ENCODE assay signal across 28 cellular contexts in the genomic region with DNA sequence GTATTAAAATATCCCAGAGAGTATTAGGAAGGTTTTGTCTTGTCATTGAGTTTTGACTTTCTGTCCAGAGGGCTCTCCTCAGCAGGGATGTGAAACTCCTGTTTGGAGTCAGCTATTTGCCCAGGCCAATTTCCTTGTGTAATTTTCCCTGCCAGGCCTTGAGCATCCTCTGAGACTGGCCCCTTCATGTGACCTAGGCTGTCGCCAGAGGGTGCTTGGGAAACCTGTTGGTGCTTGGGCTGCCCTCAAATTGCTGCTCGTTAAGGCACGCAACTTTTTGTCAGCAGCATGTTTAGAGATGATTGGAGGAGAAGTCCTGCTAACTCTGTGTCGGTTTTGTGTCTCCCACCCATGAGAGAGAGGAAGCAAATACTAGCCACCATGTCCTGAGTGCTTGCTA. TPM values are rescaled to one million over a fixed set of nuclear protein-coding genes. Genes with fewer than 3 reads are reported as not detected.
A peak's percentile ranks its signal among the peaks of the same experiment; 100 is the strongest.
DNase-seq lines count a peak whose midpoint lies in the region; ATAC-seq and TF ChIP-seq lines count a peak whose summit lies in the region.
"Had no signal": no experiment of that assay in that cellular context is flagged by ENCODE, and none has a peak within 500 bp of the region (broad histone marks: within the 10 kb centered on the region; RNA-seq: fewer than 3 reads in every experiment).

No MANE protein-coding gene starts in this region.

- peak overlapping the region; percentile 81 for H3K27ac ChIP-seq in BLaER1
- H3K27ac ChIP-seq: adrenal gland, foreskin keratinocyte, left lung, testis, uterus had no signal

- H3K4me3 Mint-ChIP-seq in glutamatergic neuron (ENCODE audit: unreplicated experiment): peak overlapping the region; percentile 52
- H3K4me3 Mint-ChIP-seq in activated CD8-positive, alpha-beta memory T cell treated with anti-CD3 and anti-CD28 coated beads, Interleukin-2, amount 10 ng/mL, durations not matched to agents 7 days and 5 days: no peak overlapping the region
- H3K4me3 Mint-ChIP-seq: activated T-cell treated with anti-CD3 and anti-CD28 coated beads, Interleukin-2, amount 50 U/mL, for 24 hours; CD4-positive, CD25-positive, alpha-beta regulatory T cell; immature natural killer cell; mesothelial cell of epicardium; nephron had no signal

- CTCF ChIA-PET in activated CD8-positive, alpha-beta memory T cell treated with anti-CD3 and anti-CD28 coated beads, Interleukin-2, amount 10 ng/mL, durations not matched to agents 7 days and 5 days (lab: Charles Lee): no interaction called here

- H3K9ac ChIP-seq in BLaER1: no peak overlapping the region
- H3K9ac ChIP-seq: SK-N-SH had no signal

- no peaks in the 10 kb centered on the region; the same call in 1 of the 2 replicates for H3K9me3 ChIP-seq in BLaER1
- H3K9me3 ChIP-seq: adrenal gland, left lung, SK-N-SH, testis, uterus had no signal

- DNase-seq in GM12865 (ENCODE audit: low read depth) (peak; percentile 10), glutamatergic neuron (no peak), SIG-M5 (lab: John Stamatoyannopoulos, UW) (no peak)
- DNase-seq in stimulated activated CD4-positive, alpha-beta T cell treated with anti-CD3 and anti-CD28 coated beads, Interleukin-2, amount 100 ng/mL, for 48 hours: no peak
- no peak for DNase-seq in activated CD8-positive, alpha-beta memory T cell treated with anti-CD3 and anti-CD28 coated beads, Interleukin-2, amount 10 ng/mL, durations not matched to agents 7 days and 5 days
- DNase-seq: activated CD4-positive, alpha-beta T cell treated with anti-CD3 and anti-CD28 coated beads for 4 hours; activated CD8-positive, alpha-beta memory T cell treated with anti-CD3 and anti-CD28 coated beads for 24 hours; activated naive CD4-positive, alpha-beta T cell; activated T-cell treated with anti-CD3 and anti-CD28 coated beads, Interleukin-2, amount 50 U/mL, for 24 hours; adrenal gland; effector memory CD4-positive, alpha-beta T cell; foreskin keratinocyte; immature natural killer cell; left lung; NCI-H1694; NCI-H524 treated with DMSO at 0.1 percent for 48 hours; retina; SK-N-SH; stimulated activated CD4-positive, alpha-beta T cell treated with anti-CD3 and anti-CD28 coated beads, Interleukin-4, amount 100 ng/mL, for 1 hour; stimulated activated naive CD4-positive, alpha-beta T cell; testis; uterus had no signal

- no peaks in the 10 kb centered on the region for H3K36me3 ChIP-seq in BLaER1
- H3K36me3 ChIP-seq: adrenal gland, left lung, uterus had no signal

- H3K4me1 Mint-ChIP-seq in glutamatergic neuron (ENCODE audit: low read depth, unreplicated experiment): peaks cover 45% of the 10 kb centered on the region
- H3K4me1 Mint-ChIP-seq in activated CD8-positive, alpha-beta memory T cell treated with anti-CD3 and anti-CD28 coated beads, Interleukin-2, amount 10 ng/mL, durations not matched to agents 7 days and 5 days: peaks cover 14% of the 10 kb centered on the region

- H3K4me1 ChIP-seq in BLaER1: peaks cover 65% of the 10 kb centered on the region
- H3K4me1 ChIP-seq: adrenal gland, foreskin keratinocyte, left lung, testis, uterus had no signal

- H3K27me3 Mint-ChIP-seq in glutamatergic neuron (ENCODE audit: unreplicated experiment): peaks cover 8% of the 10 kb centered on the region
- peaks cover 7% of the 10 kb centered on the region for H3K27me3 Mint-ChIP-seq in activated CD8-positive, alpha-beta memory T cell treated with anti-CD3 and anti-CD28 coated beads, Interleukin-2, amount 10 ng/mL, durations not matched to agents 7 days and 5 days

- no peak for TF ChIP-seq CTCF in GM12865 (IDR thresholded peaks at IDR 0.05; ENCODE audit: insufficient read depth, low read depth, low read length, missing control alignments)
- TF ChIP-seq CTCF in glutamatergic neuron (IDR thresholded peaks at IDR 0.05; ENCODE audit: partially characterized antibody, unreplicated experiment): no peak

- H3K36me3 Mint-ChIP-seq in glutamatergic neuron (ENCODE audit: unreplicated experiment): peaks cover 4% of the 10 kb centered on the region
- H3K36me3 Mint-ChIP-seq in activated CD8-positive, alpha-beta memory T cell treated with anti-CD3 and anti-CD28 coated beads, Interleukin-2, amount 10 ng/mL, durations not matched to agents 7 days and 5 days: peaks cover 2% of the 10 kb centered on the region
- H3K36me3 Mint-ChIP-seq: CD4-positive, CD25-positive, alpha-beta regulatory T cell; immature natural killer cell; mesothelial cell of epicardium had no signal

- ATAC-seq in HG03342 (IDR thresholded peaks at IDR 0.05; ENCODE audit: unreplicated experiment): peak; percentile 4
- no peak for ATAC-seq in activated CD8-positive, alpha-beta memory T cell treated with anti-CD3 and anti-CD28 coated beads, Interleukin-2, amount 10 ng/mL, durations not matched to agents 7 days and 5 days
- ATAC-seq: left lung had no signal

- H3K4me3 ChIP-seq in BLaER1: no peak overlapping the region
- no peak overlapping the region for H3K4me3 ChIP-seq in GM12865 (ENCODE audit: low read depth, low read length)
- H3K4me3 ChIP-seq: adrenal gland, left lung, uterus had no signal

- H3K4me2 ChIP-seq in BLaER1: peak overlapping the region; percentile 58
- H3K4me2 ChIP-seq: SK-N-SH had no signal

- peaks cover 14% of the 10 kb centered on the region for H3K9me3 Mint-ChIP-seq in glutamatergic neuron (ENCODE audit: unreplicated experiment)
- H3K9me3 Mint-ChIP-seq in activated CD8-positive, alpha-beta memory T cell treated with anti-CD3 and anti-CD28 coated beads, Interleukin-2, amount 10 ng/mL, durations not matched to agents 7 days and 5 days (ENCODE audit: low read depth): peaks cover 2% of the 10 kb centered on the region
- H3K9me3 Mint-ChIP-seq: activated T-cell treated with anti-CD3 and anti-CD28 coated beads, Interleukin-2, amount 50 U/mL, for 24 hours; CD4-positive, CD25-positive, alpha-beta regulatory T cell; immature natural killer cell; mesothelial cell of epicardium; nephron had no signal

- no peaks in the 10 kb centered on the region for H4K20me1 ChIP-seq in BLaER1

- no peaks in the 10 kb centered on the region for H3K27me3 ChIP-seq in BLaER1
- H3K27me3 ChIP-seq: adrenal gland, testis, uterus had no signal

- H3K27ac Mint-ChIP-seq in glutamatergic neuron (ENCODE audit: unreplicated experiment): peak overlapping the region; percentile 94
- H3K27ac Mint-ChIP-seq in activated CD8-positive, alpha-beta memory T cell treated with anti-CD3 and anti-CD28 coated beads, Interleukin-2, amount 10 ng/mL, durations not matched to agents 7 days and 5 days: no peak overlapping the region
- H3K27ac Mint-ChIP-seq: activated T-cell treated with anti-CD3 and anti-CD28 coated beads, Interleukin-2, amount 50 U/mL, for 24 hours; CD4-positive, CD25-positive, alpha-beta regulatory T cell; mesothelial cell of epicardium had no signal

RNA-seq across cellular contexts. Expression of a gene that starts 39.1 kb away (rescaled TPM):
- total RNA-seq in glutamatergic neuron (ENCODE audit: unreplicated experiment): 41.4 TPM
- total RNA-seq in activated CD8-positive, alpha-beta memory T cell treated with anti-CD3 and anti-CD28 coated beads, Interleukin-2, amount 10 ng/mL, durations not matched to agents 7 days and 5 days: 1 to 10 TPM; 2.0 to 2.2 TPM
- total RNA-seq: foreskin keratinocyte, G401 had no signal

Comparison
In these comparisons a context has a peak if more than half of its experiments do, and no peak if none do; other contexts are left out.
1. RNA of a gene that starts 39.1 kb away (total RNA-seq): 41.4 TPM in glutamatergic neuron (single experiment); 2.0 to 2.2 TPM in activated CD8-positive, alpha-beta memory T cell treated with anti-CD3 and anti-CD28 coated beads, Interleukin-2, amount 10 ng/mL, durations not matched to agents 7 days and 5 days; every median in the first group is over 10 times any median in the second.